ENCODE assay signal across 17 cellular contexts in the genomic region with DNA sequence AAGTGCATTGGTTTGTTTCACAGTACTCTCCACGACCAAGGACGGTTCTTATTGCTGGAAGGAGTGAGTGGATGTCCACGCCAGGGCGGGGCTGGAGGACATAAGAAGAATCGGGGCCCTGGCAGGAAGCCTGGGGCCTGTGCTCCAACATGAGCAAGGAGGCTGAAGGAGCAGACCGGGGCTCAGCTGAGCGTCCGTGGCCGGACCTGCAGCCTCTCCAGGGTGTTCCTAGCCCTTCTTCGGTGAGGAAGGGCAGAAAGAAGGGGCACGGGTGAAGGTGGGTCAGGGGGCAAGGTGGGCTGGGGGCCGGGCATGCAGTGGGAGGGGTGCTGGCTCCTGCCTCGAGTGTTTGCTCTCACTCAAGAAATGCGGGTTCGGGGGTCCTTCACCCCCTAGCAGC. TPM values are rescaled to one million over a fixed set of nuclear protein-coding genes. Genes with fewer than 3 reads are reported as not detected.
DNase-seq lines count a peak whose midpoint lies in the region; ATAC-seq, FAIRE-seq and TF ChIP-seq lines count a peak whose summit lies in the region.
"Had no signal": no experiment of that assay in that cellular context is flagged by ENCODE, and none has a peak within 500 bp of the region (broad histone marks: within the 10 kb centered on the region; RNA-seq: fewer than 3 reads in every experiment).

No MANE protein-coding gene starts in this region.

- H3K9me3 Mint-ChIP-seq in natural killer cell (no peaks in the 10 kb centered on the region), nephron progenitor cell (no peaks in the 10 kb centered on the region)

- H3K27me3 Mint-ChIP-seq in natural killer cell (ENCODE audit: low read depth in 2 of 2) (no peaks in the 10 kb centered on the region), nephron progenitor cell (ENCODE audit: low read depth, poor library complexity) (peaks cover 5% of the 10 kb centered on the region)

- DNase-seq in H7 (peak; percentile 41), K562 (ENCODE audit: extremely low read depth in 1 of 4, low spot score in 3 of 4) (peak in 3 of 4 experiments; percentile 42 to 57 (median 49)), natural killer cell (no peak), NCI-H1417 (lab: John Stamatoyannopoulos, UW) (no peak), nephron progenitor cell (no peak), NCI-H1092 treated with DMSO at 0.1 percent for 48 hours (lab: John Stamatoyannopoulos, UW) (no peak), mesenteric fat pad (ENCODE audit: low spot score) (no peak)
- DNase-seq: activated CD4-positive, CD25-positive, alpha-beta regulatory T cell treated with anti-CD3 and anti-CD28 coated beads, Interleukin-2, amount 50 U/mL, for 72 hours; midbrain; MM.1S; NCI-H2171 treated with DMSO at 0.1 percent for 48 hours; SK-N-SH; stimulated activated CD4-positive, alpha-beta T cell treated with anti-CD3 and anti-CD28 coated beads, Interleukin-4, amount 100 ng/mL, for 1 hour; stimulated activated naive CD4-positive, alpha-beta T cell had no signal

- H3K9ac ChIP-seq in BLaER1 = peak overlapping the region; percentile 83; the same call in 1 of the 2 replicates
- peak overlapping the region in 1 of 2 experiments; percentile 52; a peak in 2 of 4 replicates for H3K9ac ChIP-seq in K562 (ENCODE audit: insufficient read depth in 1 of 2, low read depth in 2 of 2, low read length in 2 of 2)
- H3K9ac ChIP-seq: SK-N-SH had no signal

- TF ChIP-seq CTCF in K562 (IDR thresholded peaks at IDR 0.05 in 2 of 3, conservative IDR thresholded peaks at IDR 0.05 in 1 of 3; ENCODE audit: insufficient read depth in 2 of 3, low read depth in 1 of 3, low read length in 3 of 3) = no peak
- TF ChIP-seq CTCF in natural killer cell (IDR thresholded peaks at IDR 0.05) = no peak
- TF ChIP-seq CTCF in nephron progenitor cell (IDR thresholded peaks at IDR 0.05) = no peak

- ATAC-seq in K562 (peak; percentile 5), natural killer cell (no peak)

- CTCF ChIA-PET in K562 (lab: Yijun Ruan, JAX; ENCODE audit: low intra/inter-chr PET ratio) = no interaction called here

- TF ChIP-seq POLR2A in K562 (conservative IDR thresholded peaks at IDR 0.05) = no peak

- H3K4me1 ChIP-seq in BLaER1 = peaks cover 99% of the 10 kb centered on the region
- H3K4me1 ChIP-seq in K562 (replicated peaks in 1 of 2; ENCODE audit: control insufficient read depth in 2 of 2, insufficient read depth in 2 of 2, low read length in 2 of 2) = peaks cover 12 to 33% of the 10 kb centered on the region in 2 experiments
- H3K4me1 ChIP-seq: HAP-1 had no signal

- H3K36me3 Mint-ChIP-seq in natural killer cell (peaks cover 8% of the 10 kb centered on the region), nephron progenitor cell (ENCODE audit: low read depth) (peaks cover 8% of the 10 kb centered on the region)

- TF ChIP-seq EP300 in K562 (IDR thresholded peaks at IDR 0.05; ENCODE audit: low read length) = no peak

- H3K4me2 ChIP-seq in BLaER1 = peak overlapping the region; percentile 100
- no peak overlapping the region for H3K4me2 ChIP-seq in K562 (ENCODE audit: insufficient read depth, low read length)
- H3K4me2 ChIP-seq: SK-N-SH had no signal

- intact Hi-C loops in K562 (cut with micrococcal nuclease) (no loop called here), natural killer cell (cut with micrococcal nuclease) (loop anchor here (10.0 kb wide), 2 partner anchors 477 to 1887 kb away; no protein-coding TSS in a partner anchor)

- peaks cover 7% of the 10 kb centered on the region; the same call in 1 of the 3 replicates for H3K79me2 ChIP-seq in K562 (ENCODE audit: control insufficient read depth, insufficient read depth, low read length)

- TF ChIP-seq RAD21 in K562 (CRISPR knock-in tag; conservative IDR thresholded peaks at IDR 0.05 in 1 of 2, IDR thresholded peaks at IDR 0.05 in 1 of 2) = no peak

- 59% methylated on average over 15 of the region's 15 CpGs for WGBS in K562 (ENCODE audit: insufficient coverage, low coverage, missing lambda C conversion rate)

- H3K27ac Mint-ChIP-seq in natural killer cell (peak overlapping the region; percentile 95 to 99), nephron progenitor cell (no peak overlapping the region)

- H3K27me3 ChIP-seq in BLaER1 (no peaks in the 10 kb centered on the region), H7 (ENCODE audit: control insufficient read depth, insufficient read depth, low read length) (no peaks in the 10 kb centered on the region), K562 (ENCODE audit: control insufficient read depth in 2 of 2, insufficient read depth in 2 of 2, low read length in 2 of 2) (peaks cover 0 to 9% of the 10 kb centered on the region in 2 experiments; a peak in 1 of 5 replicates)

- peaks cover 24% of the 10 kb centered on the region for H3K36me3 ChIP-seq in BLaER1
- no peaks in the 10 kb centered on the region for H3K36me3 ChIP-seq in H7 (replicated peaks; ENCODE audit: control insufficient read depth, insufficient read depth, low read length)
- peaks cover 52% of the 10 kb centered on the region for H3K36me3 ChIP-seq in K562 (ENCODE audit: control insufficient read depth, insufficient read depth, low read length)

- POLR2A ChIA-PET in K562 (lab: Yijun Ruan, JAX) = interaction anchor here (1.0 to 17.3 kb wide), 8 partner anchors 9 to 133 kb away, joined by 3 to 338 read pairs (median 6); a partner anchor contains a TSS

- no peak overlapping the region for H2AFZ ChIP-seq in K562 (ENCODE audit: low read depth, low read length)

- H3K4me1 Mint-ChIP-seq in natural killer cell (peaks cover 34 to 49% of the 10 kb centered on the region in 2 donors), nephron progenitor cell (peaks cover 31% of the 10 kb centered on the region)

- FAIRE-seq in K562 (lab: Jason Lieb, UNC) = no peak
- FAIRE-seq: colon had no signal

- peak overlapping the region; percentile 35 for H3K4me3 Mint-ChIP-seq in natural killer cell
- H3K4me3 Mint-ChIP-seq in nephron progenitor cell = no peak overlapping the region

- H3K9me3 ChIP-seq in BLaER1 = no peaks in the 10 kb centered on the region
- H3K9me3 ChIP-seq in K562 (replicated peaks; ENCODE audit: control insufficient read depth, insufficient read depth, low read depth, low read length) = no peaks in the 10 kb centered on the region
- H3K9me3 ChIP-seq: HAP-1, SK-N-SH had no signal

- no peak overlapping the region for H3K4me3 ChIP-seq in BLaER1
- H3K4me3 ChIP-seq in H7 (ENCODE audit: insufficient read depth, low read depth, low read length) = no peak overlapping the region
- no peak overlapping the region for H3K4me3 ChIP-seq in K562
- H3K4me3 ChIP-seq: HAP-1 had no signal

- no peaks in the 10 kb centered on the region for H4K20me1 ChIP-seq in BLaER1
- H4K20me1 ChIP-seq in K562 (replicated peaks; ENCODE audit: control insufficient read depth, insufficient read depth, low read length) = 0 out of 2 replicates have a peak, but pooled peaks cover 7% of the 10 kb centered on the region

- in situ Hi-C loops in K562 (cut with MboI) = no loop called here

- H3K27ac ChIP-seq in BLaER1 (peak overlapping the region; percentile 98), K562 (ENCODE audit: extremely low read depth, low read depth, low read length) (no peak overlapping the region)

- no TSS peak for BruUV-seq in K562 (replicated peaks; lab: Mats Ljungman, UMichigan)

- H3K9me1 ChIP-seq in K562 (ENCODE audit: control insufficient read depth, insufficient read depth, low read length) = peaks cover 12% of the 10 kb centered on the region

RNA-seq across cellular contexts. Expression of a gene that starts 18.1 kb away (rescaled TPM):
- total RNA-seq in H7 (2014; rRNA removed; shearing (Covaris generic)) = 1.6 and 3.4 TPM in 2 replicates
- 38.6 and 86.5 TPM in 2 replicates for total RNA-seq in K562 (2011; cell fraction: chromatin; rRNA removed; ENCODE audit: low replicate concordance)
- 61.2 and 70.5 TPM in 2 replicates for total RNA-seq in K562 (2011; cell fraction: nucleolus; rRNA removed)
- total RNA-seq in K562 (2011; cell fraction: nucleoplasm; rRNA removed) = 59.7 and 74.0 TPM in 2 replicates
- total RNA-seq in K562 (2014; rRNA removed) (55.5 and 85.8 TPM in 2 replicates), K562 (2014; rRNA removed; fragmentation: Illumina TruSeq; extraction: Trizol) (23.7 and 28.6 TPM in 2 replicates), K562 (2015; rRNA removed; fragmentation: Illumina TruSeq; extraction: Trizol) (55.6 and 55.9 TPM in 2 replicates), K562 (2021) (103 and 105 TPM in 2 replicates), natural killer cell (10 to 100 TPM; 57.6 to 91.7 (median 88.3) TPM), mesenteric fat pad (6.3 TPM)
- polyA plus RNA-seq in K562 (2011; rRNA removed) (29.9 and 50.1 TPM in 2 replicates), K562 (2014; fragmentation: Illumina TruSeq; extraction: Trizol) (65.0 and 68.7 TPM in 2 replicates), K562 (2014; fragmentation: Nextera tagmentation; extraction: Ambion mirVana) (1 to 10 TPM in 1 of 2 experiments, under 1 TPM in 1; 0.56 to 1.2 TPM), K562 (2014; rRNA removed) (55.2 and 59.6 TPM in 2 replicates)
- polyA plus RNA-seq in K562 (2011; cell fraction: cytosol; rRNA removed) = 60.0 and 102 TPM in 2 replicates
- polyA plus RNA-seq in K562 (2011; cell fraction: nucleus; rRNA removed) = 43.9 and 60.4 TPM in 2 replicates
- 66.9 and 81.0 TPM in 2 replicates for polyA plus RNA-seq in K562 (2012)
- polyA minus RNA-seq in K562 (2011; rRNA and poly(A)+ RNA removed) = 23.2 and 33.4 TPM in 2 replicates
- 57.5 and 69.4 TPM in 2 replicates for polyA minus RNA-seq in K562 (2011; cell fraction: cytosol; rRNA and poly(A)+ RNA removed)
- polyA minus RNA-seq in K562 (2011; cell fraction: nucleus; rRNA and poly(A)+ RNA removed) = 13.3 and 20.8 TPM in 2 replicates

RNA-seq across cellular contexts. Expression of a gene that starts 31.3 kb away (rescaled TPM):
- total RNA-seq in H7 (2014; rRNA removed; shearing (Covaris generic)) = 8.2 and 8.8 TPM in 2 replicates
- total RNA-seq in K562 (2011; cell fraction: chromatin; rRNA removed; ENCODE audit: low replicate concordance) = 0.49 TPM in 1 of 2 replicates, not detected in the other
- 1.1 and 1.2 TPM in 2 replicates for total RNA-seq in K562 (2011; cell fraction: nucleolus; rRNA removed)
- total RNA-seq in K562 (2011; cell fraction: nucleoplasm; rRNA removed) = 0.66 and 0.99 TPM in 2 replicates
- total RNA-seq in K562 (2014; rRNA removed) (0.23 and 0.65 TPM in 2 replicates), K562 (2014; rRNA removed; fragmentation: Illumina TruSeq; extraction: Trizol) (not detected in 2 replicates), K562 (2015; rRNA removed; fragmentation: Illumina TruSeq; extraction: Trizol) (0.18 and 0.30 TPM in 2 replicates), K562 (2021) (0.56 and 0.93 TPM in 2 replicates), natural killer cell (under 1 TPM; 0.28 to 0.59 (median 0.34) TPM), mesenteric fat pad (13.9 TPM)
- polyA plus RNA-seq in K562 (2011; rRNA removed) (0.18 and 0.41 TPM in 2 replicates), K562 (2014; fragmentation: Illumina TruSeq; extraction: Trizol) (0.09 and 0.37 TPM in 2 replicates), K562 (2014; fragmentation: Nextera tagmentation; extraction: Ambion mirVana) (not detected), K562 (2014; rRNA removed) (0.86 TPM in 1 of 2 replicates, not detected in the other)
- polyA plus RNA-seq in K562 (2011; cell fraction: cytosol; rRNA removed) = 0.48 and 0.50 TPM in 2 replicates
- polyA plus RNA-seq in K562 (2011; cell fraction: nucleus; rRNA removed) = 0.68 and 0.87 TPM in 2 replicates
- 0.64 and 1.3 TPM in 2 replicates for polyA plus RNA-seq in K562 (2012)
- 0.09 and 0.11 TPM in 2 replicates for polyA minus RNA-seq in K562 (2011; rRNA and poly(A)+ RNA removed)
- polyA minus RNA-seq in K562 (2011; cell fraction: cytosol; rRNA and poly(A)+ RNA removed) = not detected in 2 replicates
- 0.13 and 1.00 TPM in 2 replicates for polyA minus RNA-seq in K562 (2011; cell fraction: nucleus; rRNA and poly(A)+ RNA removed)

Comparison
In these comparisons a context has a peak if more than half of its experiments do, and no peak if none do; other contexts are left out.
1. DNase-seq: peak in H7 (single experiment) and K562 (3 of 4); none in natural killer cell (single experiment), NCI-H1417 (0 of 3), nephron progenitor cell (single experiment), NCI-H1092 treated with DMSO at 0.1 percent for 48 hours (single experiment) and mesenteric fat pad (single experiment).